Comparison of ENCODE assay signal across 27 cellular contexts in the genomic region with DNA sequence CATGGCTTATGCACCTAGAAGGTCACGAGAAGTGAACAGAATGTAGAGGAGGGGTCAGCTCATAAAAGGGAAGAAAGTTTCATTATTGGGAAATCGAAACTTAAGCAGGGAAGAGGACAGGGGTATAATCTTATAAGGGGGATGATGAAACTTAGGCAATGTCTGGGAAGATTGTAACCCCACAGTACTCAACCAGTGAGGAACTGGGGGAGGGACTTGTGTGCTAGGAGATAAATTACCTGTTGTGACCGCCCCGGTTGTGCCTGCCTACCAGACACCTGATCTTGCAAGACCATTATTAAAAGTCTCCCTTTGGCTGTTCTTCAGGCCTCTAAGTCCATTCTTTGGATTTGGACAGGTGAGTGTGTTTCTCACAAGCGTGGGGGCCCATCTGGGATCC. TPM values are rescaled to one million over a fixed set of nuclear protein-coding genes. Genes with fewer than 3 reads are reported as not detected.
"Had no signal": no experiment of that assay in that cellular context is flagged by ENCODE, and none has a peak within 500 bp of the region (broad histone marks: within the 10 kb centered on the region; RNA-seq: fewer than 3 reads in every experiment).

No MANE protein-coding gene starts in this region.

- ATAC-seq: activated CD8-positive, alpha-beta T cell treated with anti-CD3 and anti-CD28 coated beads, Interleukin-2, amount 10 ng/mL, durations not matched to agents 7 days and 5 days had no signal

- H3K36me3 ChIP-seq: adrenal gland, MG63, Peyer's patch, WERI-Rb-1 had no signal

- H3K27me3 ChIP-seq: adrenal gland, Peyer's patch had no signal

- H3K4me1 ChIP-seq: adrenal gland, Peyer's patch had no signal

- H3K4me1 Mint-ChIP-seq: activated naive CD8-positive, alpha-beta T cell treated with anti-CD3 and anti-CD28 coated beads, Interleukin-2, amount 10 ng/mL, durations not matched to agents 7 days and 5 days had no signal

- H3K4me3 Mint-ChIP-seq: activated CD8-positive, alpha-beta T cell treated with anti-CD3 and anti-CD28 coated beads, Interleukin-2, amount 10 ng/mL, durations not matched to agents 7 days and 5 days; activated naive CD8-positive, alpha-beta T cell treated with anti-CD3 and anti-CD28 coated beads, Interleukin-2, amount 10 ng/mL, durations not matched to agents 7 days and 5 days had no signal

- DNase-seq: activated CD4-positive, alpha-beta T cell treated with anti-CD3 and anti-CD28 coated beads for 4 hours; activated CD8-positive, alpha-beta memory T cell treated with anti-CD3 and anti-CD28 coated beads, Interleukin-2, amount 50 U/mL, for 48 hours; activated CD8-positive, alpha-beta T cell treated with anti-CD3 and anti-CD28 coated beads, Interleukin-2, amount 10 ng/mL, durations not matched to agents 7 days and 5 days; activated naive CD4-positive, alpha-beta T cell treated with anti-CD3 and anti-CD28 coated beads, Interleukin-2, amount 50 U/mL, for 16 hours; activated naive CD8-positive, alpha-beta T cell treated with anti-CD3 and anti-CD28 coated beads, Interleukin-2, amount 10 ng/mL, durations not matched to agents 7 days and 5 days; activated T-cell treated with anti-CD3 and anti-CD28 coated beads, Interleukin-2, amount 50 U/mL, for 1 hour; adrenal gland; anterior cingulate cortex; cerebellar nuclear complex; MG63; NCI-H1092 treated with DMSO at 0.1 percent for 48 hours; NCI-H1417 treated with DMSO at 0.1 percent for 48 hours; NCI-H1694; NCI-H2029; NCI-H345; NCI-H510A; NCI-H526 treated with DMSO at 0.1 percent for 48 hours; NCI-H82; NK-92 treated with Interleukin-12 subunit alpha and Interleukin-12 subunit beta, amount 100 ng/mL, for 24 hours; Peyer's patch; Right ventricle myocardium superior; T-helper 1 cell; WERI-Rb-1 had no signal

- H3K9me3 ChIP-seq: adrenal gland, MG63, Peyer's patch had no signal

- H3K4me3 ChIP-seq: adrenal gland, MG63, Peyer's patch had no signal

- H3K27me3 Mint-ChIP-seq: activated naive CD8-positive, alpha-beta T cell treated with anti-CD3 and anti-CD28 coated beads, Interleukin-2, amount 10 ng/mL, durations not matched to agents 7 days and 5 days had no signal

- H3K27ac ChIP-seq: adrenal gland, Peyer's patch, RWPE1, WERI-Rb-1 had no signal

- H3K27ac Mint-ChIP-seq: activated CD8-positive, alpha-beta T cell treated with anti-CD3 and anti-CD28 coated beads, Interleukin-2, amount 10 ng/mL, durations not matched to agents 7 days and 5 days; activated naive CD8-positive, alpha-beta T cell treated with anti-CD3 and anti-CD28 coated beads, Interleukin-2, amount 10 ng/mL, durations not matched to agents 7 days and 5 days had no signal

RNA-seq across cellular contexts. Expression of a gene that starts 37.6 kb away (rescaled TPM):
- total RNA-seq: activated CD8-positive, alpha-beta T cell treated with anti-CD3 and anti-CD28 coated beads, Interleukin-2, amount 10 ng/mL, durations not matched to agents 7 days and 5 days; activated naive CD8-positive, alpha-beta T cell treated with anti-CD3 and anti-CD28 coated beads, Interleukin-2, amount 10 ng/mL, durations not matched to agents 7 days and 5 days; adrenal gland; cardiac septum; Peyer's patch; Right ventricle myocardium superior; SK-MEL-5; T-helper 2 cell treated with Interferon-gamma antibody and Interleukin-4, amounts not matched to agents 100 ng/mL and 5 ng/mL, for 36 hours had no signal
